27 cellular contexts compared by ENCODE assay signal in the genomic region with DNA sequence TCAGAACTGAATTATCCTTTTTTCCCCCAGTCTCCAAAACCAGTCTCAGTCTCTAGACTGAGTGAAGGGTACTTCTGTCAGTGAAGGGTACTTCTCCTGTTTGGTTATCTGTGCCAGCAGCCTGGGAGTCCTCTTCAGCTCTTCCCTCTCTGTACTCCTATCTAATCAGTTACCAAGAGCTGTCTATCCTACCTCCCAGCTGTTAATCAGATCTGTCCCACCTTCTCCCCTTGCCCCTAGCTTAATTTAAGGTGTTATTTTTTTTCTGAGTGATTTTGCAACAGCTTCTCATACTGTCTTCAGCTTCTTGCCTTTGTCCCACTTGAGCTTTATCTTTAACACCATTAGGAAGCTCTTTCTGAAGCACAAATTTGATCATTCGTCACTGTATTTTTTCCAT.
DNase-seq lines count a peak whose midpoint lies in the region; ATAC-seq, FAIRE-seq and TF ChIP-seq lines count a peak whose summit lies in the region.
"Had no signal": no experiment of that assay in that cellular context is flagged by ENCODE, and none has a peak within 500 bp of the region (broad histone marks: within the 10 kb centered on the region; RNA-seq: fewer than 3 reads in every experiment).

No MANE protein-coding gene starts in this region.

- FAIRE-seq in GM12892 (lab: Jason Lieb, UNC), result no peak
- FAIRE-seq: GM12878, GM19239, urothelium cell line had no signal

- peaks cover 35% of the 10 kb centered on the region for H3K4me1 ChIP-seq in HUES48 (ENCODE audit: control insufficient read depth, insufficient read depth, low read length)
- no peaks in the 10 kb centered on the region for H3K4me1 ChIP-seq in Panc1 (ENCODE audit: control insufficient read depth, insufficient read depth, low read length)
- H3K4me1 ChIP-seq in hepatocyte (ENCODE audit: insufficient read depth), result peaks cover 13% of the 10 kb centered on the region
- no peaks in the 10 kb centered on the region for H3K4me1 ChIP-seq in aorta (ENCODE audit: control insufficient read depth in 1 of 2, insufficient read depth in 2 of 2, low read length in 2 of 2)
- no peaks in the 10 kb centered on the region for H3K4me1 ChIP-seq in Peyer's patch
- H3K4me1 ChIP-seq: ascending aorta, sigmoid colon had no signal

- CTCF ChIA-PET in CD4-positive, alpha-beta T cell (lab: Charles Lee), result no interaction called here
- CTCF ChIA-PET in Panc1 (lab: Charles Lee), result no interaction called here

- ATAC-seq in CD4-positive, alpha-beta T cell (ENCODE audit: poor library complexity), result no peak
- no peak for ATAC-seq in Panc1
- no peak for ATAC-seq in GM18873 (IDR thresholded peaks at IDR 0.05; ENCODE audit: low FRiP score, unreplicated experiment)
- no peak for ATAC-seq in aorta (ENCODE audit: low FRiP score)
- ATAC-seq: activated naive CD4-positive, alpha-beta T cell treated with anti-CD3 and anti-CD28 coated beads, Interleukin-2, amount 50 U/mL, for 72 hours; GM12878; left lung; PC-3; T-cell had no signal

- H3K79me2 ChIP-seq in hepatocyte, result no peaks in the 10 kb centered on the region

- no peak for DNase-seq in CD4-positive, alpha-beta T cell
- no peak for DNase-seq in Panc1 (ENCODE audit: low read depth, low spot score)
- DNase-seq in hepatocyte (ENCODE audit: low spot score), result no peak
- DNase-seq in GM12892 (ENCODE audit: insufficient read length), result no peak
- DNase-seq in aorta, result no peak
- no peak for DNase-seq in Peyer's patch
- DNase-seq: activated CD4-positive, alpha-beta T cell treated with anti-CD3 and anti-CD28 coated beads, Interleukin-2, amount 10 ng/mL, durations not matched to agents 7 days and 5 days; left lung; midbrain; MV-4-11; NCI-H2081 treated with DMSO at 0.1 percent for 48 hours; nephron progenitor cell; PC-3; posterior cingulate gyrus; sigmoid colon; T-cell had no signal

- H2AFZ ChIP-seq in hepatocyte, result no peak overlapping the region

- H3K4me2 ChIP-seq in hepatocyte, result no peak overlapping the region
- H3K4me2 ChIP-seq: KMS-11 had no signal

- no peaks in the 10 kb centered on the region for H3K9me3 ChIP-seq in CD4-positive, alpha-beta T cell (ENCODE audit: control insufficient read depth, low read length)
- H3K9me3 ChIP-seq in HUES48 (ENCODE audit: control insufficient read depth, insufficient read depth, low read length) (no peaks in the 10 kb centered on the region), Panc1 (ENCODE audit: control insufficient read depth, insufficient read depth, low read depth, low read length) (no peaks in the 10 kb centered on the region), hepatocyte (ENCODE audit: low read depth) (no peaks in the 10 kb centered on the region), aorta (ENCODE audit: control insufficient read depth, low read length) (no peaks in the 10 kb centered on the region), Peyer's patch (no peaks in the 10 kb centered on the region)
- H3K9me3 ChIP-seq: ascending aorta, left lung, sigmoid colon had no signal

- H3K4me3 Mint-ChIP-seq in CD4-positive, alpha-beta T cell, result no peak overlapping the region
- H3K4me3 Mint-ChIP-seq: activated CD4-positive, alpha-beta T cell treated with anti-CD3 and anti-CD28 coated beads, Interleukin-2, amount 10 ng/mL, durations not matched to agents 7 days and 5 days; activated T-helper 1 cell treated with anti-CD3 and anti-CD28 coated beads, Interleukin-12 subunit alpha, Interleukin-12 subunit beta, Interleukin-2, Interleukin-4 antibody, amounts not matched to agents 30 ng/mL and 10 ng/mL and 1 ng/mL, durations not matched to agents 14 hours and 24 hours and 36 hours; nephron progenitor cell; T-cell had no signal

- intact Hi-C loops in CD4-positive, alpha-beta T cell (cut with DNase I, micrococcal nuclease), result no loop called here
- intact Hi-C loops in Panc1 (cut with micrococcal nuclease; ENCODE audit: unreplicated experiment) (loop anchor here (10.0 kb wide), 1 partner anchor 227 kb away; no protein-coding TSS in a partner anchor), aorta (cut with DNase I) (no loop called here)

- peaks cover 48% of the 10 kb centered on the region for H3K36me3 Mint-ChIP-seq in CD4-positive, alpha-beta T cell (ENCODE audit: low read depth)

- H3K27ac Mint-ChIP-seq in CD4-positive, alpha-beta T cell, result peak overlapping the region; percentile 15
- H3K27ac Mint-ChIP-seq: activated CD4-positive, alpha-beta T cell treated with anti-CD3 and anti-CD28 coated beads, Interleukin-2, amount 10 ng/mL, durations not matched to agents 7 days and 5 days; activated T-helper 1 cell treated with anti-CD3 and anti-CD28 coated beads, Interleukin-12 subunit alpha, Interleukin-12 subunit beta, Interleukin-2, Interleukin-4 antibody, amounts not matched to agents 30 ng/mL and 10 ng/mL and 1 ng/mL, durations not matched to agents 14 hours and 24 hours and 36 hours; T-cell had no signal

- H3K27me3 ChIP-seq in CD4-positive, alpha-beta T cell (ENCODE audit: control insufficient read depth, insufficient read depth, low read length), result no peaks in the 10 kb centered on the region
- H3K27me3 ChIP-seq in HUES48 (ENCODE audit: control insufficient read depth, insufficient read depth, low read length), result no peaks in the 10 kb centered on the region
- no peaks in the 10 kb centered on the region for H3K27me3 ChIP-seq in Panc1 (ENCODE audit: control insufficient read depth, insufficient read depth, low read length)
- no peaks in the 10 kb centered on the region for H3K27me3 ChIP-seq in hepatocyte
- H3K27me3 ChIP-seq in aorta (ENCODE audit: control insufficient read depth in 1 of 2, insufficient read depth in 2 of 2, low read length in 1 of 2), result no peaks in the 10 kb centered on the region
- H3K27me3 ChIP-seq in Peyer's patch, result no peaks in the 10 kb centered on the region
- H3K27me3 ChIP-seq: ascending aorta, left lung, sigmoid colon had no signal

- no peaks in the 10 kb centered on the region for H3K9me2 ChIP-seq in hepatocyte (replicated peaks; ENCODE audit: insufficient read depth)

- H3K36me3 ChIP-seq in HUES48 (ENCODE audit: control insufficient read depth, insufficient read depth, low read length) (no peaks in the 10 kb centered on the region), Panc1 (ENCODE audit: control insufficient read depth, insufficient read depth, low read length) (no peaks in the 10 kb centered on the region), hepatocyte (replicated peaks; ENCODE audit: insufficient read depth, low read depth) (no peaks in the 10 kb centered on the region), aorta (ENCODE audit: control insufficient read depth in 1 of 2, insufficient read depth in 2 of 2, low read length in 1 of 2) (no peaks in the 10 kb centered on the region), Peyer's patch (no peaks in the 10 kb centered on the region)
- H3K36me3 ChIP-seq: ascending aorta, left lung, sigmoid colon had no signal

- H3K27me3 Mint-ChIP-seq in CD4-positive, alpha-beta T cell, result no peaks in the 10 kb centered on the region
- H3K27me3 Mint-ChIP-seq: activated CD4-positive, alpha-beta T cell treated with anti-CD3 and anti-CD28 coated beads, Interleukin-2, amount 10 ng/mL, durations not matched to agents 7 days and 5 days; T-cell had no signal

- in situ Hi-C loops in Panc1 (cut with HindIII; ENCODE audit: low pct_unique_long_range_greater_than_20kb, low sequenced_read_pairs), result no loop called here

- no peak overlapping the region for H3K4me3 ChIP-seq in HUES48 (ENCODE audit: low read depth, low read length)
- H3K4me3 ChIP-seq in Panc1 (ENCODE audit: low read depth in 2 of 2, low read length in 2 of 2), result no peak overlapping the region
- no peak overlapping the region for H3K4me3 ChIP-seq in hepatocyte
- no peak overlapping the region for H3K4me3 ChIP-seq in aorta (ENCODE audit: low read length in 2 of 2)
- H3K4me3 ChIP-seq in Peyer's patch, result no peak overlapping the region
- H3K4me3 ChIP-seq: ascending aorta, GM12878, left lung, sigmoid colon had no signal

- no peak overlapping the region for H3K27ac ChIP-seq in CD4-positive, alpha-beta T cell (ENCODE audit: low read depth, low read length)
- peak overlapping the region; percentile 9 for H3K27ac ChIP-seq in HUES48 (ENCODE audit: low read depth, low read length)
- peak overlapping the region; percentile 48; the same call in 1 of the 2 replicates for H3K27ac ChIP-seq in Panc1 (ENCODE audit: low read length)
- peak overlapping the region; percentile 30 for H3K27ac ChIP-seq in hepatocyte
- no peak overlapping the region for H3K27ac ChIP-seq in aorta (ENCODE audit: low read depth in 1 of 2, low read length in 2 of 2)
- H3K27ac ChIP-seq in Peyer's patch, result no peak overlapping the region
- H3K27ac ChIP-seq: ascending aorta, epithelial cell of prostate, KMS-11, left lung, sigmoid colon had no signal

- TF ChIP-seq CTCF in CD4-positive, alpha-beta T cell (IDR thresholded peaks at IDR 0.05), result no peak
- TF ChIP-seq CTCF in Panc1 (IDR thresholded peaks at IDR 0.05) (no peak), hepatocyte (IDR thresholded peaks at IDR 0.05; ENCODE audit: poor library complexity) (no peak), Peyer's patch (IDR thresholded peaks at IDR 0.05) (no peak)

- no peaks in the 10 kb centered on the region for H4K20me1 ChIP-seq in hepatocyte (ENCODE audit: insufficient read depth, poor library complexity, severe bottlenecking)

- no peaks in the 10 kb centered on the region for H3K9me3 Mint-ChIP-seq in CD4-positive, alpha-beta T cell
- H3K9me3 Mint-ChIP-seq: activated CD4-positive, alpha-beta T cell treated with anti-CD3 and anti-CD28 coated beads, Interleukin-2, amount 10 ng/mL, durations not matched to agents 7 days and 5 days; activated naive CD4-positive, alpha-beta T cell treated with anti-CD3 and anti-CD28 coated beads, Interleukin-2, amount 50 U/mL, for 72 hours; activated T-helper 1 cell treated with anti-CD3 and anti-CD28 coated beads, Interleukin-12 subunit alpha, Interleukin-12 subunit beta, Interleukin-2, Interleukin-4 antibody, amounts not matched to agents 30 ng/mL and 10 ng/mL and 1 ng/mL, durations not matched to agents 14 hours and 24 hours and 36 hours; immature natural killer cell; T-cell had no signal

- TF ChIP-seq POLR2A in GM12892 (IDR thresholded peaks at IDR 0.05; ENCODE audit: low read depth, low read length) (no peak), Peyer's patch (IDR thresholded peaks at IDR 0.05) (no peak)

- peaks cover 32% of the 10 kb centered on the region for H3K4me1 Mint-ChIP-seq in CD4-positive, alpha-beta T cell (ENCODE audit: low read depth)

- POLR2A ChIA-PET in CD4-positive, alpha-beta T cell (lab: Charles Lee), result no interaction called here
- POLR2A ChIA-PET in Panc1 (lab: Charles Lee), result interaction anchor here (0.7 kb wide), 1 partner anchor 360 kb away, joined by 3 read pairs; no protein-coding TSS in a partner anchor

- BruUV-seq in Panc1 (replicated peaks; lab: Mats Ljungman, UMichigan), result no TSS peak

- no peak overlapping the region for H3K9ac ChIP-seq in HUES48 (ENCODE audit: low read depth, low read length)
- H3K9ac ChIP-seq: KMS-11 had no signal

- 81% methylated on average over 1 of the region's 1 CpG for WGBS in hepatocyte (ENCODE audit: low lambda C conversion rate, missing lambda C conversion rate)
- WGBS in aorta, 2 donors, result 97% methylated on average over 1 of the region's 1 CpG

Comparison
In these comparisons a context has a peak if more than half of its experiments do, and no peak if none do; other contexts are left out.
1. H3K27ac ChIP-seq: peak in HUES48 (single experiment), Panc1 (single experiment) and hepatocyte (single experiment); none in CD4-positive, alpha-beta T cell (single experiment), aorta (0 of 2) and Peyer's patch (0 of 4).